In genomic region chr11:95791385-95792033, GRCh38 we compare ENCODE assay signal across 8 cellular contexts. TPM values are rescaled to one million over a fixed set of nuclear protein-coding genes. Genes with fewer than 3 reads are reported as not detected.
A peak's percentile ranks its signal among the peaks of the same experiment; 100 is the strongest.
DNase-seq lines count a peak whose midpoint lies in the region; FAIRE-seq and TF ChIP-seq lines count a peak whose summit lies in the region.

No MANE protein-coding gene starts in this region.

- H3K9me3 Mint-ChIP-seq in progenitor cell of endocrine pancreas (ENCODE audit: low read depth): no peaks in the 10 kb centered on the region

- FAIRE-seq in GM12891 (lab: Jason Lieb, UNC): no peak
- no peak for FAIRE-seq in GM19239 (lab: Jason Lieb, UNC)

- H3K36me3 ChIP-seq in ES-I3 (ENCODE audit: insufficient read depth, low read length): no peaks in the 10 kb centered on the region

- H3K27ac Mint-ChIP-seq in progenitor cell of endocrine pancreas: peak overlapping the region; percentile 100

- H3K4me3 ChIP-seq in epithelial cell of proximal tubule (ENCODE audit: low read depth, low read length): peak overlapping the region; percentile 96

- no peaks in the 10 kb centered on the region; the same call in 1 of the 2 replicates for H3K4me1 ChIP-seq in ES-I3 (ENCODE audit: insufficient read depth, low read length)

- H3K9ac ChIP-seq in ES-I3 (ENCODE audit: low read depth, low read length): peak overlapping the region; percentile 81

- peaks cover 42% of the 10 kb centered on the region for H3K4me1 Mint-ChIP-seq in progenitor cell of endocrine pancreas (ENCODE audit: low read depth)

- no peaks in the 10 kb centered on the region for H3K9me3 ChIP-seq in ES-I3 (ENCODE audit: control insufficient read depth, insufficient read depth, low read length)

- in situ Hi-C loops in GM13977 (cut with MboI; ENCODE audit: low pct_unique_long_range_greater_than_20kb, low sequenced_read_pairs, unreplicated experiment): no loop called here

- no peak for TF ChIP-seq POLR2A in GM12891 (IDR thresholded peaks at IDR 0.05; ENCODE audit: low read depth, low read length)

- TF ChIP-seq CTCF in epithelial cell of proximal tubule (conservative IDR thresholded peaks at IDR 0.05; ENCODE audit: low read depth, low read length) (no peak), progenitor cell of endocrine pancreas (IDR thresholded peaks at IDR 0.05; ENCODE audit: unreplicated experiment) (no peak), GM13977 (IDR thresholded peaks at IDR 0.05; ENCODE audit: extremely low read depth, insufficient read depth, missing control alignments) (no peak)

- peaks cover 5% of the 10 kb centered on the region for H3K36me3 Mint-ChIP-seq in progenitor cell of endocrine pancreas (ENCODE audit: insufficient read depth)

- peak overlapping the region; percentile 100 for H3K4me3 Mint-ChIP-seq in progenitor cell of endocrine pancreas (ENCODE audit: low read depth)

- DNase-seq in OCI-M1 (lab: John Stamatoyannopoulos, UW) (peak; percentile 53), epithelial cell of proximal tubule (ENCODE audit: low read depth) (no peak), progenitor cell of endocrine pancreas (ENCODE audit: low spot score, unreplicated experiment) (no peak), GM12891 (ENCODE audit: insufficient read length, low spot score) (no peak), GM13977 (ENCODE audit: low spot score) (no peak), GM19239 (ENCODE audit: insufficient read length, low spot score) (no peak)
- DNase-seq in effector CD4-positive, alpha-beta T cell: no peak

- no peaks in the 10 kb centered on the region for H3K27me3 Mint-ChIP-seq in progenitor cell of endocrine pancreas

TF ChIP-seq in GM12891, 5 proteins besides CTCF, POLR2A, EP300 and RAD21:
- TF ChIP-seq POLR2AphosphoS5 (IDR thresholded peaks at IDR 0.05; ENCODE audit: low read depth, low read length) (no peak), POU2F2 (IDR thresholded peaks at IDR 0.05; ENCODE audit: low read depth, low read length) (no peak), TAF1 (IDR thresholded peaks at IDR 0.05; ENCODE audit: low read depth, low read length) (no peak), SPI1 (IDR thresholded peaks at IDR 0.05; ENCODE audit: low read depth, low read length) (no peak), PAX5 (IDR thresholded peaks at IDR 0.05; ENCODE audit: insufficient read depth, low read length, severe bottlenecking) (no peak)

RNA-seq across cellular contexts. Expression of gene CEP57, which starts 1.2 kb away (rescaled TPM):
- 41.0 and 46.1 TPM in 2 replicates for total RNA-seq in epithelial cell of proximal tubule
- 70.5 and 73.3 TPM in 2 replicates for total RNA-seq in progenitor cell of endocrine pancreas
- polyA plus RNA-seq in GM12891 (2012; ENCODE audit: low read depth, missing spikeins): 34.2 TPM

RNA-seq across cellular contexts. Expression of gene FAM76B, which starts 1.9 kb away (rescaled TPM):
- total RNA-seq in epithelial cell of proximal tubule: 20.1 and 21.9 TPM in 2 replicates
- 41.0 and 49.8 TPM in 2 replicates for total RNA-seq in progenitor cell of endocrine pancreas
- polyA plus RNA-seq in GM12891 (2012; ENCODE audit: low read depth, missing spikeins): 19.0 TPM
